ENCODE assay signal across 6 cellular contexts in the genomic region with DNA sequence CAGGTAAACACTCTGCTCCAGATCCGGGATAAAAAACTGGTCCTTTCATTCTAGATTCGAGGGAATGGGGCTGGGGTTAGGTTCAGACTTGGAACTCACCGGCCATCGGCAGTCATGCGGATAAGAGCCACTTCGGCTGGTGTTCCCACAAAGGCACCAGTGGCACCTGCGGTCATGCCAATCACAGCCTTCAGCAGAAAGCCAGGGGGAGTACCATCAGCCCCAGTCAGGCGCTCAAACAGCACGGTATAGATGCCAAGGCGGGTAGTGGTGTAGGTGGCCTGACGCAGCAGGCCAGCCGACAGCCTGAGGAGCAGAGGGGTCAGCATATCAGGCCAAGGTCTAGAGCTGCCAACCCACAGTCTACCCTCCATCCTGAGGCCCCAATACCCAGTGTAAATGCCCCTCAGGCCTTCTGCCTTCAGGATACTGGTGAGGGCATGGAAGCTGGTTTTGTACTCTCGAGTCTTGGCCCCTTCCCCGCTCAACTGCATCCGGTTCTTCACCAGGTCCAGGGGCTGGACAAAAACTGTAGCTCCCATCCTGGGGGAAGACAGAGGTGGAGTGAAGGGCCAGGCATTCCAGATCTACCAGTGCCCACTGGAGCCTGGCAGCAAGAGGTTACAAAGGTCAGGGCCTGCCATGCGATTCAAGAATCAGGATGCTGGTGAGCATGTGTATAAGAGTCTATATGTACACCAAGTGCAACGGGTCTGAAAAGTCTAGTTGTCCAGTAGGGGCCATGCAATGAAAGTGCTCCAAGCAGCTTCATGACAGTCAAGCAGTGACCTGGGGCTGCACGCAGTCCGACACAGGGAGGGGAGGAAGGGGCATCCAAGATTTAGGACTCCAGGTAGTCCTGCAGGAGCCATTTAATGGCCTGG. TPM values are rescaled to one million over a fixed set of nuclear protein-coding genes. Genes with fewer than 3 reads are reported as not detected.
DNase-seq lines count a peak whose midpoint lies in the region; ATAC-seq and TF ChIP-seq lines count a peak whose summit lies in the region.

No MANE protein-coding gene starts in this region.

- H3K4me1 ChIP-seq in cardiac muscle cell (ENCODE audit: low read depth) (peaks cover 16% of the 10 kb centered on the region), testis (peaks cover 14% of the 10 kb centered on the region)

- no peak for TF ChIP-seq POLR2A in testis (IDR thresholded peaks at IDR 0.05)

- H3K27ac ChIP-seq in cardiac muscle cell (peak overlapping the region; percentile 88), testis (peak overlapping the region; percentile 83 to 97)

- TF ChIP-seq CTCF in cardiac muscle cell (IDR thresholded peaks at IDR 0.05; ENCODE audit: low read depth, low read length) (no peak), fibroblast of mammary gland (conservative IDR thresholded peaks at IDR 0.05; ENCODE audit: control insufficient read depth, insufficient read depth, low read depth, low read length) (no peak), testis (IDR thresholded peaks at IDR 0.05) (no peak)

- H3K4me3 ChIP-seq in cardiac muscle cell: peak overlapping the region; percentile 83
- H3K4me3 ChIP-seq in fibroblast of mammary gland (ENCODE audit: control insufficient read depth, low read depth, low read length): peak overlapping the region; percentile 94
- peak overlapping the region; percentile 69 for H3K4me3 ChIP-seq in testis

- intact Hi-C loops in cardiac septum (cut with DNase I) (no loop called here), testis (cut with DNase I; ENCODE audit: low total_unique reads) (no loop called here)

- H3K27me3 ChIP-seq in cardiac muscle cell: no peaks in the 10 kb centered on the region
- H3K27me3 ChIP-seq in testis: no peaks in the 10 kb centered on the region

- no peaks in the 10 kb centered on the region for H3K9me3 ChIP-seq in cardiac muscle cell (ENCODE audit: low read depth)
- no peaks in the 10 kb centered on the region for H3K9me3 ChIP-seq in testis

- ATAC-seq in HG02885 (IDR thresholded peaks at IDR 0.05; ENCODE audit: poor library complexity, unreplicated experiment): no peak

- peaks cover 19% of the 10 kb centered on the region for H3K36me3 ChIP-seq in cardiac muscle cell
- no peaks in the 10 kb centered on the region for H3K36me3 ChIP-seq in testis (ENCODE audit: low read depth, missing control alignments)

- DNase-seq in cardiac muscle cell (ENCODE audit: low read depth in 1 of 2, low spot score in 1 of 2): no peak
- no peak for DNase-seq in cardiac septum (ENCODE audit: low spot score)
- DNase-seq in fibroblast of mammary gland (ENCODE audit: low read depth): no peak
- no peak for DNase-seq in testis
- DNase-seq in SHP77 (lab: John Stamatoyannopoulos, UW): no peak

- WGBS in testis, 2 donors: 51 to 53% methylated on average over 13 to 19 of the region's 19 CpGs

RNA-seq across cellular contexts. Expression of a gene that starts 0.9 kb away (rescaled TPM):
- total RNA-seq in cardiac muscle cell: 118 and 127 TPM in 2 replicates
- 223 and 229 TPM in 2 replicates for polyA plus RNA-seq in cardiac muscle cell
- 176 TPM for total RNA-seq in cardiac septum
- 10 to 100 TPM; 23.7 to 25.9 TPM for total RNA-seq in testis
- polyA plus RNA-seq in testis (ENCODE audit: insufficient read depth, low read depth, low replicate concordance): 24.3 TPM

RNA-seq across cellular contexts. Expression of a gene that starts 1.2 kb away (rescaled TPM):
- total RNA-seq in cardiac muscle cell: 67.4 and 73.4 TPM in 2 replicates
- polyA plus RNA-seq in cardiac muscle cell: 71.4 and 77.1 TPM in 2 replicates
- total RNA-seq in cardiac septum: 84.7 TPM
- 100 to 1,000 TPM; 110 to 111 TPM for total RNA-seq in testis
- 211 TPM for polyA plus RNA-seq in testis (ENCODE audit: insufficient read depth, low read depth, low replicate concordance)

RNA-seq across cellular contexts. Expression of a gene that starts 6.8 kb away (rescaled TPM):
- total RNA-seq in cardiac muscle cell (not detected in 2 replicates), cardiac septum (not detected), testis (under 1 TPM; 0.12 to 0.47 TPM)
- polyA plus RNA-seq in cardiac muscle cell (0.61 and 0.81 TPM in 2 replicates), testis (ENCODE audit: insufficient read depth, low read depth, low replicate concordance) (0.88 TPM)

RNA-seq across cellular contexts. Expression of a gene that starts 9.4 kb away (rescaled TPM):
- total RNA-seq in cardiac muscle cell (1,337 and 2,688 TPM in 2 replicates), cardiac septum (204 TPM), testis (100 to 1,000 TPM; 257 to 349 TPM)
- polyA plus RNA-seq in cardiac muscle cell (1,185 and 1,476 TPM in 2 replicates), testis (ENCODE audit: insufficient read depth, low read depth, low replicate concordance) (244 TPM)

RNA-seq across cellular contexts. Expression of a gene that starts 12.0 kb away (rescaled TPM):
- total RNA-seq in cardiac muscle cell (595 and 1,068 TPM in 2 replicates), cardiac septum (382 TPM), testis (10 to 100 TPM; 16.4 to 17.2 TPM)
- polyA plus RNA-seq in cardiac muscle cell (955 and 1,853 TPM in 2 replicates), testis (ENCODE audit: insufficient read depth, low read depth, low replicate concordance) (29.9 TPM)
